12 cellular contexts compared by ENCODE assay signal in the genomic region with DNA sequence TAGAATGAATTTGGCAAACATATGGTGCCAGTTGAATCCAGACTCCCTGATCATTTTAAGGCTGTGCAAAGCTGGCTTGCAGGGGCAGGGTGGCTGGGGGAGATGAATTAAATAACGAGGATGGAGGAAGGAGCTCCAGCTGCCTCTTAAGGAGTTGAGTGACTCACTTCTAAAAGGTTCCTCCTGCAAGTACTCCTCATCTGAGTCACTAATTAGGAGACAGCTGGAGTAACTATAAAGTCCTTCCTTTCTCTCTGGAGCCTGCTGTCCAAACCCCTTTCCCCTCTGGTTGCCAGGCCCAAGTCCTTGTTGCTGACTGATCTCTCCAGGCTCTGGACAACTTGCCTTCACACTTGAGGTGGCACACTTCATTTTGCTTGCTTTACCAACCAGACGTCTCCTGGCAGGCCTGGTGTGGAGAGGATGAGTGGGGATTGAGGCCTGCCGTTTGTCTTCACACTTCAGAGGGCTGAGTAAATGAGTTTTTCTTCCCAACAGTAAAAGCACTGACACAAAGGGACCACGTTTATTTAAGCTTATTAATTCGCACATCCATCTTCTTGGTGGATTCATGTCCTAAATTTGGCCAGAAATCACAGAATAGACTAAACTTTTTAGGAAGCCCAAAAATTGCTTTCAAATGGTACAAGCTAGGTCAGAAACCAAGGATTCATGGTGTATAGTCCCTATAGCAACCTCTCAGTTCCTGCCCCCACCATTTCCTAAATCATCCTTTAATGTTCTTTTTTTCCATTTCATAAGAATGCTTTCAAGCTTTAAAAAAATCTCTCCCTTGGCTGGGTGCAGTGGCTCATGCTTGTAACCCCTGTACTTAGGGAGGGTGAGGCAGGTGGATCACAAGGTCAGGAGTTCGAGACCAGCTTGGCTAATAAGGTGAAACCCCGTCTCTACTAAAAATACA.
A peak's percentile ranks its signal among the peaks of the same experiment; 100 is the strongest.
DNase-seq lines count a peak whose midpoint lies in the region; ATAC-seq and TF ChIP-seq lines count a peak whose summit lies in the region.
"Had no signal": no experiment of that assay in that cellular context is flagged by ENCODE, and none has a peak within 500 bp of the region (broad histone marks: within the 10 kb centered on the region; RNA-seq: fewer than 3 reads in every experiment).

No MANE protein-coding gene starts in this region.

- H3K9ac ChIP-seq in OCI-LY3 (ENCODE audit: low read length), result no peak overlapping the region

- peak overlapping the region; percentile 6; the same call in 1 of the 2 replicates for H3K4me2 ChIP-seq in OCI-LY3 (ENCODE audit: low read length)

- H3K36me3 Mint-ChIP-seq in activated naive CD8-positive, alpha-beta T cell treated with anti-CD3 and anti-CD28 coated beads, Interleukin-2, amount 10 ng/mL, durations not matched to agents 7 days and 5 days, result no peaks in the 10 kb centered on the region
- no peaks in the 10 kb centered on the region for H3K36me3 Mint-ChIP-seq in activated naive CD8-positive, alpha-beta T cell treated with anti-CD3 and anti-CD28 coated beads for 36 hours
- H3K36me3 Mint-ChIP-seq in activated naive CD4-positive, alpha-beta T cell treated with anti-CD3 and anti-CD28 coated beads, Interleukin-2, amount 10 ng/mL, durations not matched to agents 7 days and 5 days, result no peaks in the 10 kb centered on the region

- H3K27me3 Mint-ChIP-seq in activated naive CD8-positive, alpha-beta T cell treated with anti-CD3 and anti-CD28 coated beads, Interleukin-2, amount 10 ng/mL, durations not matched to agents 7 days and 5 days, result peaks cover 2% of the 10 kb centered on the region
- H3K27me3 Mint-ChIP-seq in activated naive CD8-positive, alpha-beta T cell treated with anti-CD3 and anti-CD28 coated beads for 36 hours, result no peaks in the 10 kb centered on the region
- H3K27me3 Mint-ChIP-seq in activated naive CD4-positive, alpha-beta T cell treated with anti-CD3 and anti-CD28 coated beads, Interleukin-2, amount 10 ng/mL, durations not matched to agents 7 days and 5 days, result no peaks in the 10 kb centered on the region

- no peak for DNase-seq in activated naive CD8-positive, alpha-beta T cell treated with anti-CD3 and anti-CD28 coated beads, Interleukin-2, amount 10 ng/mL, durations not matched to agents 7 days and 5 days
- no peak for DNase-seq in activated naive CD8-positive, alpha-beta T cell treated with anti-CD3 and anti-CD28 coated beads for 36 hours
- DNase-seq in fibroblast of pulmonary artery (ENCODE audit: low read depth) (peak; percentile 40), thyroid gland (peak; percentile 53 to 58)
- no peak for DNase-seq in activated naive CD4-positive, alpha-beta T cell treated with anti-CD3 and anti-CD28 coated beads, Interleukin-2, amount 10 ng/mL, durations not matched to agents 7 days and 5 days
- DNase-seq: activated effector memory CD4-positive, alpha-beta T cell treated with anti-CD3 and anti-CD28 coated beads, Interleukin-2, amount 50 U/mL, for 16 hours; NCI-H1436 treated with DMSO at 0.1 percent for 48 hours; stimulated activated CD8-positive, alpha-beta memory T cell treated with anti-CD3 and anti-CD28 coated beads, Interleukin-4, amount 100 ng/mL, for 48 hours had no signal

- CTCF ChIA-PET in activated naive CD4-positive, alpha-beta T cell treated with anti-CD3 and anti-CD28 coated beads, Interleukin-2, amount 10 ng/mL, durations not matched to agents 7 days and 5 days (lab: Charles Lee), result interaction anchor here (1.0 kb wide), 1 partner anchor 10 kb away, joined by 3 read pairs; no protein-coding TSS in a partner anchor

- peak; percentile 33 for ATAC-seq in activated naive CD8-positive, alpha-beta T cell treated with anti-CD3 and anti-CD28 coated beads, Interleukin-2, amount 10 ng/mL, durations not matched to agents 7 days and 5 days (ENCODE audit: low read depth)
- ATAC-seq in HG03039 (IDR thresholded peaks at IDR 0.05; ENCODE audit: unreplicated experiment), result no peak
- ATAC-seq in GM21825 (IDR thresholded peaks at IDR 0.05; ENCODE audit: unreplicated experiment), result no peak

- H3K9me3 ChIP-seq in OCI-LY3 (ENCODE audit: insufficient read depth, low read length) (no peaks in the 10 kb centered on the region), thyroid gland (no peaks in the 10 kb centered on the region)
- H3K9me3 ChIP-seq: vagina had no signal

- H3K9me3 Mint-ChIP-seq in activated naive CD8-positive, alpha-beta T cell treated with anti-CD3 and anti-CD28 coated beads, Interleukin-2, amount 10 ng/mL, durations not matched to agents 7 days and 5 days, result no peaks in the 10 kb centered on the region
- H3K9me3 Mint-ChIP-seq in activated naive CD8-positive, alpha-beta T cell treated with anti-CD3 and anti-CD28 coated beads for 36 hours, result no peaks in the 10 kb centered on the region
- H3K9me3 Mint-ChIP-seq in activated naive CD4-positive, alpha-beta T cell treated with anti-CD3 and anti-CD28 coated beads, Interleukin-2, amount 10 ng/mL, durations not matched to agents 7 days and 5 days, result no peaks in the 10 kb centered on the region

- H2AFZ ChIP-seq in OCI-LY3 (ENCODE audit: low read depth, low read length), result peak overlapping the region; percentile 92

- H3K27me3 ChIP-seq in OCI-LY3 (ENCODE audit: low read depth, low read length), result 0 out of 2 replicates have a peak, but pooled peaks cover 3% of the 10 kb centered on the region
- no peaks in the 10 kb centered on the region for H3K27me3 ChIP-seq in thyroid gland
- H3K27me3 ChIP-seq: vagina had no signal

- H3K4me1 Mint-ChIP-seq in activated naive CD8-positive, alpha-beta T cell treated with anti-CD3 and anti-CD28 coated beads, Interleukin-2, amount 10 ng/mL, durations not matched to agents 7 days and 5 days, result no peaks in the 10 kb centered on the region
- no peaks in the 10 kb centered on the region for H3K4me1 Mint-ChIP-seq in activated naive CD8-positive, alpha-beta T cell treated with anti-CD3 and anti-CD28 coated beads for 36 hours
- H3K4me1 Mint-ChIP-seq in activated naive CD4-positive, alpha-beta T cell treated with anti-CD3 and anti-CD28 coated beads, Interleukin-2, amount 10 ng/mL, durations not matched to agents 7 days and 5 days, result no peaks in the 10 kb centered on the region

- intact Hi-C loops in thyroid gland (cut with DNase I), result no loop called here

- TF ChIP-seq POLR2A in thyroid gland (IDR thresholded peaks at IDR 0.05), result no peak

- H3K4me3 Mint-ChIP-seq in activated naive CD8-positive, alpha-beta T cell treated with anti-CD3 and anti-CD28 coated beads, Interleukin-2, amount 10 ng/mL, durations not matched to agents 7 days and 5 days, result no peak overlapping the region
- H3K4me3 Mint-ChIP-seq in activated naive CD8-positive, alpha-beta T cell treated with anti-CD3 and anti-CD28 coated beads for 36 hours, result no peak overlapping the region
- H3K4me3 Mint-ChIP-seq in activated naive CD4-positive, alpha-beta T cell treated with anti-CD3 and anti-CD28 coated beads, Interleukin-2, amount 10 ng/mL, durations not matched to agents 7 days and 5 days, result no peak overlapping the region

- H3K4me3 ChIP-seq in OCI-LY3 (ENCODE audit: low read length) (no peak overlapping the region), fibroblast of pulmonary artery (replicated peaks; ENCODE audit: low read depth, low read length) (no peak overlapping the region), thyroid gland (replicated peaks in 1 of 3) (no peak overlapping the region)
- H3K4me3 ChIP-seq: vagina had no signal

- WGBS in thyroid gland, 2 donors, result 55 to 59% methylated on average over 7 of the region's 7 CpGs

- POLR2A ChIA-PET in activated naive CD8-positive, alpha-beta T cell treated with anti-CD3 and anti-CD28 coated beads, Interleukin-2, amount 10 ng/mL, durations not matched to agents 7 days and 5 days (lab: Charles Lee), result no interaction called here

- H3K27ac ChIP-seq in OCI-LY3 (ENCODE audit: low read length) (no peak overlapping the region), thyroid gland (peak overlapping the region in 1 of 3 donors; percentile 33)
- H3K27ac ChIP-seq: vagina had no signal

- no peak for TF ChIP-seq CTCF in OCI-LY3 (IDR thresholded peaks at IDR 0.05; ENCODE audit: low read depth, low read length)
- TF ChIP-seq CTCF in fibroblast of pulmonary artery (IDR thresholded peaks at IDR 0.05; ENCODE audit: low read length, missing control alignments), result no peak
- no peak for TF ChIP-seq CTCF in thyroid gland (IDR thresholded peaks at IDR 0.05)

- no peaks in the 10 kb centered on the region for H3K36me3 ChIP-seq in OCI-LY3 (replicated peaks; ENCODE audit: low read depth, low read length)
- H3K36me3 ChIP-seq in thyroid gland, result no peaks in the 10 kb centered on the region
- H3K36me3 ChIP-seq: vagina had no signal

- no peak overlapping the region for H3K27ac Mint-ChIP-seq in activated naive CD8-positive, alpha-beta T cell treated with anti-CD3 and anti-CD28 coated beads, Interleukin-2, amount 10 ng/mL, durations not matched to agents 7 days and 5 days
- H3K27ac Mint-ChIP-seq in activated naive CD8-positive, alpha-beta T cell treated with anti-CD3 and anti-CD28 coated beads for 36 hours, result no peak overlapping the region
- H3K27ac Mint-ChIP-seq in activated naive CD4-positive, alpha-beta T cell treated with anti-CD3 and anti-CD28 coated beads, Interleukin-2, amount 10 ng/mL, durations not matched to agents 7 days and 5 days, result no peak overlapping the region

- H3K4me1 ChIP-seq in OCI-LY3 (ENCODE audit: low read length) (peaks cover 10% of the 10 kb centered on the region), thyroid gland (peaks cover 0 to 3% of the 10 kb centered on the region in 2 donors)
- H3K4me1 ChIP-seq: vagina had no signal

- H4K20me1 ChIP-seq in OCI-LY3 (ENCODE audit: insufficient read depth, low read length), result no peaks in the 10 kb centered on the region

- no peaks in the 10 kb centered on the region for H3K79me2 ChIP-seq in OCI-LY3 (ENCODE audit: low read length)

Comparison
In these comparisons a context has a peak if more than half of its experiments do, and no peak if none do; other contexts are left out.
1. DNase-seq: peak in fibroblast of pulmonary artery (single experiment) and thyroid gland (2 of 2); none in activated naive CD8-positive, alpha-beta T cell treated with anti-CD3 and anti-CD28 coated beads, Interleukin-2, amount 10 ng/mL, durations not matched to agents 7 days and 5 days (single experiment), activated naive CD8-positive, alpha-beta T cell treated with anti-CD3 and anti-CD28 coated beads for 36 hours (single experiment) and activated naive CD4-positive, alpha-beta T cell treated with anti-CD3 and anti-CD28 coated beads, Interleukin-2, amount 10 ng/mL, durations not matched to agents 7 days and 5 days (single experiment).